In genomic region chr12:98698603-98699463, GRCh38 we compare ENCODE assay signal across 9 cellular contexts. TPM values are rescaled to one million over a fixed set of nuclear protein-coding genes. Genes with fewer than 3 reads are reported as not detected.
DNase-seq lines count a peak whose midpoint lies in the region; ATAC-seq, FAIRE-seq and TF ChIP-seq lines count a peak whose summit lies in the region.
"Had no signal": no experiment of that assay in that cellular context is flagged by ENCODE, and none has a peak within 500 bp of the region (broad histone marks: within the 10 kb centered on the region; RNA-seq: fewer than 3 reads in every experiment).

No MANE protein-coding gene starts in this region.

- intact Hi-C loops in heart right ventricle (cut with DNase I), result loop anchor here in 8 of 10 donors (1.0 to 10.0 kb wide), 4 partner anchors 236 to 306 kb away; no protein-coding TSS in a partner anchor

- no peaks in the 10 kb centered on the region for H3K27me3 ChIP-seq in Peyer's patch
- no peaks in the 10 kb centered on the region for H3K27me3 ChIP-seq in heart right ventricle

- ATAC-seq in GM21526 (IDR thresholded peaks at IDR 0.05; ENCODE audit: low FRiP score, unreplicated experiment) (peak; percentile 96), heart right ventricle (peak; percentile 66 to 97 (median 84))

- H3K9me3 ChIP-seq in Peyer's patch (no peaks in the 10 kb centered on the region), heart right ventricle (peaks cover 0 to 11% (median 0%) of the 10 kb centered on the region in 11 donors)

- TF ChIP-seq CTCF in Peyer's patch (IDR thresholded peaks at IDR 0.05) (peak in 4 of 6 experiments; percentile 22 to 55 (median 47)), heart right ventricle (IDR thresholded peaks at IDR 0.05) (peak in 8 of 9 donors; percentile 25 to 71 (median 50))

- H3K27ac ChIP-seq in Peyer's patch, result no peak overlapping the region
- peak overlapping the region in 2 of 10 donors; percentile 18 to 46 for H3K27ac ChIP-seq in heart right ventricle

- H3K4me1 ChIP-seq in Peyer's patch (no peaks in the 10 kb centered on the region), heart right ventricle (peaks cover 0 to 19% (median 13%) of the 10 kb centered on the region in 9 donors)

- DNase-seq in GF-D8 (lab: John Stamatoyannopoulos, UW) (peak; percentile 43), HTR-8/SVneo (ENCODE audit: insufficient read length, low spot score) (peak; percentile 34), Peyer's patch (peak; percentile 22 to 73 (median 55)), heart right ventricle (peak; percentile 34 to 44), skeletal muscle cell (ENCODE audit: low read depth) (peak; percentile 7), NCI-H1092 (lab: John Stamatoyannopoulos, UW) (no peak)
- peak; percentile 32 for DNase-seq in activated naive CD4-positive, alpha-beta T cell treated with anti-CD3 and anti-CD28 coated beads, Interleukin-2, amount 50 U/mL, for 16 hours

- no peak for TF ChIP-seq POLR2A in Peyer's patch (IDR thresholded peaks at IDR 0.05)

- H3K36me3 ChIP-seq in Peyer's patch (peaks cover 0 to 28% (median 0%) of the 10 kb centered on the region in 3 donors), heart right ventricle (peaks cover 0 to 74% (median 0%) of the 10 kb centered on the region in 9 donors)

- no peak overlapping the region for H3K4me3 ChIP-seq in Peyer's patch
- H3K4me3 ChIP-seq in heart right ventricle, result no peak overlapping the region
- H3K4me3 ChIP-seq in skeletal muscle cell (ENCODE audit: low read depth, low read length), result no peak overlapping the region

- peak; percentile 28 for FAIRE-seq in HTR-8/SVneo (lab: Jason Lieb, UNC)
- FAIRE-seq: endometrium had no signal

- 29 to 38% methylated on average over 6 of the region's 6 CpGs for WGBS in heart right ventricle, 2 donors

RNA-seq across cellular contexts. Expression of gene APAF1, which starts 53.7 kb away (rescaled TPM):
- total RNA-seq in Peyer's patch, result 10 to 100 TPM; 14.7 to 28.9 (median 22.7) TPM
- total RNA-seq in heart right ventricle, result 1 to 10 TPM; 2.5 to 9.9 (median 4.4) TPM
- 1 to 10 TPM; 2.0 to 3.4 TPM for polyA plus RNA-seq in heart right ventricle

RNA-seq across cellular contexts. Expression of gene IKBIP, which starts 54.2 kb away (rescaled TPM):
- total RNA-seq in Peyer's patch (10 to 100 TPM in 1 of 4 donors, 1 to 10 TPM in 2, not detected in 1; 2.6 to 10.7 (median 3.8) TPM), heart right ventricle (10 to 100 TPM in 1 of 10 donors, 1 to 10 TPM in 9; 2.4 to 13.4 (median 4.3) TPM)
- polyA plus RNA-seq in heart right ventricle, result 1 to 10 TPM; 9.0 to 9.2 TPM
